Comparison of ENCODE assay signal across 7 cellular contexts in the genomic region with DNA sequence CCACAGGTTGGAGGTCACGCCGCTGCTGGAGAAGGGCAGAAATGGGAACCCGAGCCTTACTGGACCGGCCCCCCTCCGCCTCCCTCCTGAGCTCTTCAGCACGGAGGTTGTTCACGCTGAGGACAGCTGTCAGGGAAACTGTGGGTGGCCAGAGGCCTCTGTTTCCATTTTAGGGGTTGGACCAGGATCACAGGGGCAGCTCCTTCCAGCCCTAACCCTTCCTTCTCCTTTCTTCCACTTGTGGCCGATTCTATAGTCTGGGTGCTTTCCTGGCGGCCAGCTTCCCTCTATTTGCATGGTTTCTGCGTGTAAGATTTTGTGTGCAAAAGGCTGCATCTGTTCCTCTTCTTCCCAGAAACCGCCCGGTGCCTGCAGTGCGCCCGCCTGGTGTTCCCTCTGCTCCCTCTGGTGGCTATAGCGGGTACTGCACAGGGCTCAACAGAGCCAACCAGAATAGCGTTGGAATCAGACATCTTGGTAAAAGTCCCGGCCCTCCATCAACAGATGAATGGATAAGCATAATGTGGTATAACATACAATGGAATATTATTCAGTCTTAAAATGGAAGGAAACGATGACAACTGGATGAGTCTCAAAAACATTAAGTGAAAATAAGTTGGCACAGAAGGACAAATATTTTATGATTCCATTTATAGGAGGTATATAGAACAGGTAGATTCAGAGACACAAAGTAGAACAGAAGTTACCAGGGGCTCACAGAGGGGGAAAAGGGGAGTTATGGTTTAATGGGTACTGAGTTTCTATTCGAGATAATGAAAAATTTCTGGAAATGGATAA. TPM values are rescaled to one million over a fixed set of nuclear protein-coding genes. Genes with fewer than 3 reads are reported as not detected.
DNase-seq lines count a peak whose midpoint lies in the region; TF ChIP-seq lines count a peak whose summit lies in the region.

No MANE protein-coding gene starts in this region.

- H3K4me3 ChIP-seq in GM12865 (ENCODE audit: low read depth, low read length) (no peak overlapping the region), ovary (no peak overlapping the region), thyroid gland (replicated peaks in 1 of 3) (no peak overlapping the region)

- H3K36me3 ChIP-seq in ovary (no peaks in the 10 kb centered on the region), thyroid gland (no peaks in the 10 kb centered on the region)

- TF ChIP-seq CTCF in GM12865 (IDR thresholded peaks at IDR 0.05; ENCODE audit: insufficient read depth, low read depth, low read length, missing control alignments) (peak; percentile 99), ovary (IDR thresholded peaks at IDR 0.05) (peak; percentile 86 to 96 (median 93)), thyroid gland (IDR thresholded peaks at IDR 0.05) (peak; percentile 98 to 100 (median 99))

- TF ChIP-seq POLR2A in ovary (IDR thresholded peaks at IDR 0.05) (no peak), thyroid gland (IDR thresholded peaks at IDR 0.05) (no peak)

- no peak for TF ChIP-seq EP300 in ovary (IDR thresholded peaks at IDR 0.05)

- no peak overlapping the region for H3K27ac ChIP-seq in ovary
- H3K27ac ChIP-seq in thyroid gland: no peak overlapping the region

- intact Hi-C loops in ovary (cut with DNase I): loop anchor here (1.0 to 2.0 kb wide), 2 partner anchors 117 to 118 kb away; no protein-coding TSS in a partner anchor
- intact Hi-C loops in thyroid gland (cut with DNase I): loop anchor here (2.0 kb wide), 1 partner anchor 117 kb away; no protein-coding TSS in a partner anchor

- H3K9me3 ChIP-seq in ovary: no peaks in the 10 kb centered on the region
- H3K9me3 ChIP-seq in thyroid gland: no peaks in the 10 kb centered on the region

- DNase-seq in GM12865 (ENCODE audit: low read depth): peak; percentile 71
- DNase-seq in LoVo (ENCODE audit: low spot score): peak; percentile 66
- peak; percentile 74 for DNase-seq in SK-MEL-5 (ENCODE audit: low read depth, low spot score)
- DNase-seq in activated naive CD4-positive, alpha-beta T cell (lab: John Stamatoyannopoulos, UW): peak; percentile 66 to 90 (median 82)
- DNase-seq in germinal center (ENCODE audit: low spot score): peak; percentile 81
- DNase-seq in ovary: peak; percentile 78 to 91 (median 87)
- peak; percentile 88 to 92 for DNase-seq in thyroid gland

- in situ Hi-C loops in SK-MEL-5 (cut with HindIII; ENCODE audit: low pct_unique_long_range_greater_than_20kb, low sequenced_read_pairs): no loop called here

- H3K4me1 ChIP-seq in ovary (ENCODE audit: insufficient read depth) (peaks cover 1% of the 10 kb centered on the region), thyroid gland (peaks cover 0 to 5% of the 10 kb centered on the region in 2 donors)

- no peaks in the 10 kb centered on the region for H3K27me3 ChIP-seq in ovary
- no peaks in the 10 kb centered on the region for H3K27me3 ChIP-seq in thyroid gland

- WGBS in ovary, 3 donors: 5 to 10% (median 9%) methylated on average over 17 to 19 of the region's 19 CpGs
- 18 to 19% methylated on average over 17 to 19 of the region's 19 CpGs for WGBS in thyroid gland, 2 donors

RNA-seq across cellular contexts. Expression of a gene that starts 8.4 kb away (rescaled TPM):
- total RNA-seq in SK-MEL-5 (2014; rRNA removed; shearing (Covaris generic)): not detected in 2 replicates
- not detected in 2 replicates for polyA plus RNA-seq in SK-MEL-5 (2015; cell fraction: cytosol; rRNA removed)
- not detected in 2 replicates for polyA plus RNA-seq in SK-MEL-5 (2015; cell fraction: nucleus; rRNA removed)
- total RNA-seq in ovary (under 1 TPM in 1 of 7 donors, not detected in 6; 0.18 TPM), thyroid gland (not detected)
- not detected for polyA plus RNA-seq in ovary

RNA-seq across cellular contexts. Expression of a gene that starts 39.3 kb away (rescaled TPM):
- total RNA-seq in SK-MEL-5 (2014; rRNA removed; shearing (Covaris generic)): not detected in 2 replicates
- not detected in 2 replicates for polyA plus RNA-seq in SK-MEL-5 (2015; cell fraction: cytosol; rRNA removed)
- polyA plus RNA-seq in SK-MEL-5 (2015; cell fraction: nucleus; rRNA removed): not detected in 2 replicates
- total RNA-seq in ovary: not detected
- not detected for polyA plus RNA-seq in ovary
- total RNA-seq in thyroid gland: not detected
